1 cellular context compared by ENCODE assay signal in the genomic region with DNA sequence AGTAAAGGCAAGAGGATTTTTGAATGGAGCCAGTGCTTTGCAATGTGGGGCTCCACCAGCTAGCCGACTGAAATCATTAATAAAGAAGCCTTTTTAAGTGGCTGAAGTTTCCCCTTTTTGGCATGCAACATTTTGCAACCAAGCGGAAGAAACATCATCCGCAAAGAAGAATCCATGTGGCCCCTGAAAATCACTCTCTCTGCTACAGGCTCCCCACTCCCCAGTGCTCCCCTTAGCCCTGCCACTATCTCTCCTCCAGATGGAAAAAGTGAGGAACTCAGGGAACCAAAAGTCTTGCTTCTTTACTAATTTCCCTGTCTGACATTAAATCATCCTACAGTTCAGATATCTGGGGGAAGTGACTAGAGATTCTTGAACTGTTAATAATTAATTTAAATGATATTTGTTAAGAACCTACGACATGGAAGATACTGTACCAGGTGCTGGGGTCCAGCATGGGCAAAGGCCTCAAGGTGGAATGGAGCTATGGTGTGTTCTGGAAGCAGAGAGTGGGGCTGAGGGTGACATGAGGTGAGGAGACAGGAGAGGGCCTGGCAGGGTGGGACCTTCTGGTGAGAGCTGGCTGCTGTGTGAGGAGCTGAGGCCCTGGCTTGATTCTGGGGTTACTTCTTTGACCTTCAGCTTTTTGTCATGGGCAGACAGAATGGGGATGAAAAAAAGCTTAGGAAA.
TF ChIP-seq lines count a peak whose summit lies in the region.

No MANE protein-coding gene starts in this region.

TF ChIP-seq in SK-N-SH, 30 proteins besides CTCF, POLR2A, EP300 and RAD21 (continued from another document):
- TF ChIP-seq MXI1 (IDR thresholded peaks at IDR 0.05; ENCODE audit: low read depth, low read length) (no peak), FOXM1 (IDR thresholded peaks at IDR 0.05; ENCODE audit: low read depth) (no peak), RXRA (IDR thresholded peaks at IDR 0.05; ENCODE audit: borderline replicate concordance, low read depth) (no peak), FOSL2 (IDR thresholded peaks at IDR 0.05; ENCODE audit: borderline replicate concordance, low read depth) (no peak), JUND (IDR thresholded peaks at IDR 0.05) (no peak), ELF1 (IDR thresholded peaks at IDR 0.05) (no peak)
- TF ChIP-seq, protein P1, sequence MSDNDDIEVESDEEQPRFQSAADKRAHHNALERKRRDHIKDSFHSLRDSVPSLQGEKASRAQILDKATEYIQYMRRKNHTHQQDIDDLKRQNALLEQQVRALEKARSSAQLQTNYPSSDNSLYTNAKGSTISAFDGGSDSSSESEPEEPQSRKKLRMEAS (IDR thresholded peaks at IDR 0.05; ENCODE audit: low read depth), result no peak
- TF ChIP-seq, protein P2, sequence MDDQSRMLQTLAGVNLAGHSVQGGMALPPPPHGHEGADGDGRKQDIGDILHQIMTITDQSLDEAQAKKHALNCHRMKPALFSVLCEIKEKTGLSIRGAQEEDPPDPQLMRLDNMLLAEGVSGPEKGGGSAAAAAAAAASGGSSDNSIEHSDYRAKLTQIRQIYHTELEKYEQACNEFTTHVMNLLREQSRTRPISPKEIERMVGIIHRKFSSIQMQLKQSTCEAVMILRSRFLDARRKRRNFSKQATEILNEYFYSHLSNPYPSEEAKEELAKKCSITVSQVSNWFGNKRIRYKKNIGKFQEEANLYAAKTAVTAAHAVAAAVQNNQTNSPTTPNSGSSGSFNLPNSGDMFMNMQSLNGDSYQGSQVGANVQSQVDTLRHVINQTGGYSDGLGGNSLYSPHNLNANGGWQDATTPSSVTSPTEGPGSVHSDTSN (IDR thresholded peaks at IDR 0.05), result no peak
TF ChIP-seq in SK-N-SH: peak in this region for 0.
